ENCODE assay signal across 28 cellular contexts in the genomic region with DNA sequence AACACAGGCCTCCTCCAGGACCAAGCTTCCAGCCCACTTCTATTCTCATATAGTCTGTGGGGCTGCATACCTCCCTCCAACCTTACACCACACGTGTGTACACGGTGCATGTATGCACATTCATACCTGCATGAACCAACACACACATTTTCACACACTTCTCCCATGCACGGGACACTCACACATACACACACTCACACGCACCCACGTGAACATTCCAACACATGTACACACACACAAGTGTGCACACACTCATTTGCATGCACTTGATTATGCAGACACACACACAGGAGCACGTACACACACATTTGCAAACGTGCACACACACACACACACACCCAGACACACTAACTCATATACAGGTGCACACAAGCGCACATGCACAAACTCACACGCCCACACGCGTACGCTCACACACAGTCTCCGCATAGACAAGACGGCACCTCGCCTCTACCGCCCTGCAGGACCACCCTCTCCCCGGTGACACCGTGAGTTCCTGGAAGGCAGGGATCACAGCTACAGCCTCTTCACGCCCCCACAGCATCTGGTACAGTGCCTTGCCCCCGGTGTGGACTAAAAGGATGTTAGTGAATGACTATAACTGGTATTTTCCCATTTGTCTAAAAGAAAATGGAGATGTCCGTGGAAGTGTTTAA.
"Had no signal": no experiment of that assay in that cellular context is flagged by ENCODE, and none has a peak within 500 bp of the region (broad histone marks: within the 10 kb centered on the region; RNA-seq: fewer than 3 reads in every experiment).

No MANE protein-coding gene starts in this region.

- H3K36me3 ChIP-seq: breast epithelium, colonic mucosa, esophagus muscularis mucosa, heart right ventricle, lower lobe of right lung, sigmoid colon, tibial nerve had no signal

- H3K9me3 ChIP-seq: colonic mucosa, esophagus muscularis mucosa, lower lobe of right lung, sigmoid colon, tibial nerve had no signal

- FAIRE-seq: small intestine had no signal

- H3K27ac ChIP-seq: breast epithelium, colonic mucosa, dorsolateral prefrontal cortex, esophagus muscularis mucosa, foreskin keratinocyte, heart right ventricle, lower lobe of right lung, sigmoid colon, SK-N-MC, tibial nerve had no signal

- DNase-seq: activated CD4-positive, alpha-beta T cell treated with anti-CD3 and anti-CD28 coated beads for 1 hour; activated CD4-positive, alpha-beta T cell treated with anti-CD3 and anti-CD28 coated beads, Interleukin-2, amount 50 U/mL, for 1 hour; activated CD8-positive, alpha-beta T cell treated with anti-CD3 and anti-CD28 coated beads for 36 hours; activated gamma-delta T cell treated with Interleukin-2 at 50 U/mL for 16 hours; activated naive CD4-positive, alpha-beta T cell treated with anti-CD3 and anti-CD28 coated beads, Interleukin-2, amount 50 U/mL, for 16 hours; activated T-cell treated with anti-CD3 and anti-CD28 coated beads, Interleukin-2, amount 50 U/mL, for 4 hours; colonic mucosa; heart right ventricle; kidney glomerular epithelial cell; lower lobe of right lung; mesenchymal stem cell; natural killer cell; sigmoid colon; small intestine; stimulated activated CD4-positive, alpha-beta T cell treated with anti-CD3 and anti-CD28 coated beads, Interleukin-1b, Interleukin-23, amount 100 ng/mL, for 48 hours; stimulated activated CD4-positive, alpha-beta T cell treated with anti-CD3 and anti-CD28 coated beads, Interleukin-4, amount 100 ng/mL, for 4 hours; stimulated activated CD8-positive, alpha-beta memory T cell treated with anti-CD3 and anti-CD28 coated beads, Interleukin-4, amount 100 ng/mL, for 48 hours; stimulated activated naive CD8-positive, alpha-beta T cell treated with anti-CD3 and anti-CD28 coated beads, Interleukin-15, amount 100 ng/mL, for 72 hours; T-helper 17 cell had no signal

- ATAC-seq: activated CD8-positive, alpha-beta T cell treated with anti-CD3 and anti-CD28 coated beads for 36 hours; activated T-cell treated with anti-CD3 and anti-CD28 coated beads, Interleukin-2, amount 50 U/mL, for 4 hours; activated T-helper 17 cell treated with anti-CD3 and anti-CD28 coated beads, Interleukin-2, amount 50 U/mL, for 72 hours; heart right ventricle; left lobe of liver; lower lobe of right lung; natural killer cell; stimulated activated memory B cell treated with anti-CD40 and anti-IgM and Interleukin-4, amounts not matched to agents 10 μg/mL and 1 μg/mL and 100 μg/mL, for 72 hours; stimulated activated naive CD8-positive, alpha-beta T cell treated with anti-CD3 and anti-CD28 coated beads, Interleukin-15, amount 100 ng/mL, for 72 hours; T-helper 17 cell had no signal

- H3K4me3 ChIP-seq: breast epithelium, colonic mucosa, dorsolateral prefrontal cortex, esophagus muscularis mucosa, heart right ventricle, lower lobe of right lung, sigmoid colon, SK-N-MC, tibial nerve had no signal

- H3K4me1 ChIP-seq: breast epithelium, colonic mucosa, esophagus muscularis mucosa, foreskin keratinocyte, heart right ventricle, lower lobe of right lung, sigmoid colon, tibial nerve had no signal

- H3K27me3 ChIP-seq: colonic mucosa, foreskin keratinocyte, tibial nerve had no signal
